Comparison of ENCODE assay signal across 13 cellular contexts in genomic region chr15:74808073-74808839, GRCh38. TPM values are rescaled to one million over a fixed set of nuclear protein-coding genes. Genes with fewer than 3 reads are reported as not detected.
DNase-seq lines count a peak whose midpoint lies in the region; ATAC-seq and TF ChIP-seq lines count a peak whose summit lies in the region.
"Had no signal": no experiment of that assay in that cellular context is flagged by ENCODE, and none has a peak within 500 bp of the region (broad histone marks: within the 10 kb centered on the region; RNA-seq: fewer than 3 reads in every experiment).

No MANE protein-coding gene starts in this region.

- no peak for TF ChIP-seq POLR2A in thyroid gland (IDR thresholded peaks at IDR 0.05)
- TF ChIP-seq POLR2A in erythroblast (IDR thresholded peaks at IDR 0.05; ENCODE audit: low read length) = no peak

- H3K36me3 Mint-ChIP-seq in activated naive CD4-positive, alpha-beta T cell treated with anti-CD3 and anti-CD28 coated beads for 36 hours (ENCODE audit: low read depth) = peaks cover 15% of the 10 kb centered on the region
- H3K36me3 Mint-ChIP-seq in T-cell = peaks cover 5% of the 10 kb centered on the region

- H3K4me1 Mint-ChIP-seq in activated naive CD4-positive, alpha-beta T cell treated with anti-CD3 and anti-CD28 coated beads for 36 hours (ENCODE audit: low read depth) = peaks cover 27% of the 10 kb centered on the region
- peaks cover 26 to 34% (median 32%) of the 10 kb centered on the region in 3 donors for H3K4me1 Mint-ChIP-seq in T-cell

- H3K4me1 ChIP-seq in right cardiac atrium (ENCODE audit: control insufficient read depth, insufficient read depth, low read length) (no peaks in the 10 kb centered on the region), thyroid gland (peaks cover 0 to 17% of the 10 kb centered on the region in 2 donors)
- H3K4me1 ChIP-seq: gastroesophageal sphincter had no signal

- H3K4me3 Mint-ChIP-seq in activated naive CD4-positive, alpha-beta T cell treated with anti-CD3 and anti-CD28 coated beads for 36 hours = no peak overlapping the region
- H3K4me3 Mint-ChIP-seq in T-cell = no peak overlapping the region
- H3K4me3 Mint-ChIP-seq: dendritic cell treated with granulocyte-macrophage colony-stimulating factor and Interleukin-4, amounts not matched to agents 40 ng/mL and 50 ng/mL, for 4 days had no signal

- WGBS in right cardiac atrium = 72% methylated on average over 18 of the region's 18 CpGs
- 55 to 56% methylated on average over 18 of the region's 18 CpGs for WGBS in thyroid gland, 2 donors

- intact Hi-C loops in activated naive CD4-positive, alpha-beta T cell treated with anti-CD3 and anti-CD28 coated beads for 36 hours (cut with micrococcal nuclease) = no loop called here
- intact Hi-C loops in right cardiac atrium (cut with DNase I) (no loop called here), thyroid gland (cut with DNase I) (no loop called here)

- H3K27ac Mint-ChIP-seq in activated naive CD4-positive, alpha-beta T cell treated with anti-CD3 and anti-CD28 coated beads for 36 hours = peak overlapping the region; percentile 2
- peak overlapping the region; percentile 77 to 90 for H3K27ac Mint-ChIP-seq in T-cell
- H3K27ac Mint-ChIP-seq: dendritic cell treated with granulocyte-macrophage colony-stimulating factor and Interleukin-4, amounts not matched to agents 40 ng/mL and 50 ng/mL, for 4 days had no signal

- no peaks in the 10 kb centered on the region for H3K36me3 ChIP-seq in thyroid gland

- CTCF ChIA-PET in activated naive CD4-positive, alpha-beta T cell treated with anti-CD3 and anti-CD28 coated beads for 36 hours (lab: Charles Lee) = interaction anchor here (0.6 to 5.4 kb wide), 12 partner anchors 9 to 174 kb away, joined by 3 to 32 read pairs (median 4); partner anchors contain the start of gene CPLX3
- CTCF ChIA-PET in T-cell (lab: Charles Lee) = no interaction called here

- no peaks in the 10 kb centered on the region for H3K9me3 Mint-ChIP-seq in activated naive CD4-positive, alpha-beta T cell treated with anti-CD3 and anti-CD28 coated beads for 36 hours
- no peaks in the 10 kb centered on the region for H3K9me3 Mint-ChIP-seq in T-cell
- H3K9me3 Mint-ChIP-seq: dendritic cell treated with granulocyte-macrophage colony-stimulating factor and Interleukin-4, amounts not matched to agents 40 ng/mL and 50 ng/mL, for 4 days had no signal

- ATAC-seq in T-cell (replicated peaks in 1 of 4) (no peak), right cardiac atrium (peak; percentile 22 to 48), GM21526 (IDR thresholded peaks at IDR 0.05; ENCODE audit: low FRiP score, unreplicated experiment) (no peak)
- ATAC-seq: gastroesophageal sphincter had no signal

- no peak overlapping the region for H3K4me3 ChIP-seq in right cardiac atrium (ENCODE audit: low read length)
- no peak overlapping the region for H3K4me3 ChIP-seq in thyroid gland (replicated peaks in 1 of 3)
- H3K4me3 ChIP-seq: gastroesophageal sphincter had no signal

- H3K27ac ChIP-seq in right cardiac atrium (ENCODE audit: low read length) (no peak overlapping the region), thyroid gland (peak overlapping the region in 1 of 3 donors; percentile 41)
- H3K27ac ChIP-seq: gastroesophageal sphincter had no signal

- no peak for TF ChIP-seq CTCF in thyroid gland (IDR thresholded peaks at IDR 0.05)

- POLR2A ChIA-PET in T-cell (lab: Charles Lee) = interaction anchor here in 1 of 2 donors (0.5 kb wide), 1 partner anchor 61 kb away, joined by 3 read pairs; no protein-coding TSS in a partner anchor

- H3K9me3 ChIP-seq in right cardiac atrium (ENCODE audit: control insufficient read depth, low read length) (no peaks in the 10 kb centered on the region), thyroid gland (no peaks in the 10 kb centered on the region)
- H3K9me3 ChIP-seq: gastroesophageal sphincter had no signal

- DNase-seq in activated naive CD4-positive, alpha-beta T cell treated with anti-CD3 and anti-CD28 coated beads for 36 hours = no peak
- DNase-seq in activated naive CD4-positive, alpha-beta T cell (lab: John Stamatoyannopoulos, UW) = no peak
- DNase-seq in T-cell (no peak), right cardiac atrium (peak in 2 of 3 donors; percentile 75), thyroid gland (peak; percentile 96 to 97), erythroblast (lab: John Stamatoyannopoulos, UW) (no peak), amygdala (lab: John Stamatoyannopoulos, UW) (no peak)
- DNase-seq: AML-193, mesenchymal stem cell, NCI-H1092 had no signal

- H3K27me3 ChIP-seq in right cardiac atrium (ENCODE audit: control insufficient read depth, insufficient read depth) (no peaks in the 10 kb centered on the region), thyroid gland (no peaks in the 10 kb centered on the region)

- H3K27me3 Mint-ChIP-seq in activated naive CD4-positive, alpha-beta T cell treated with anti-CD3 and anti-CD28 coated beads for 36 hours (ENCODE audit: low read depth) = no peaks in the 10 kb centered on the region
- H3K27me3 Mint-ChIP-seq in T-cell = no peaks in the 10 kb centered on the region

RNA-seq across cellular contexts. Expression of gene LMAN1L, which starts 4.4 kb away (rescaled TPM):
- total RNA-seq in activated naive CD4-positive, alpha-beta T cell treated with anti-CD3 and anti-CD28 coated beads for 36 hours = not detected
- 1 to 10 TPM in 1 of 5 donors, under 1 TPM in 4; 0.42 to 1.6 (median 0.44) TPM for total RNA-seq in T-cell
- 100 to 1,000 TPM in 3 of 4 donors, 10 to 100 TPM in 1; 66.2 to 216 (median 131) TPM for total RNA-seq in right cardiac atrium
- 84.7 TPM for polyA plus RNA-seq in right cardiac atrium
- 1 to 10 TPM in 1 of 4 donors, not detected in 3; 3.5 TPM for total RNA-seq in thyroid gland

RNA-seq across cellular contexts. Expression of gene CPLX3, which starts 18.2 kb away (rescaled TPM):
- not detected for total RNA-seq in activated naive CD4-positive, alpha-beta T cell treated with anti-CD3 and anti-CD28 coated beads for 36 hours
- total RNA-seq in T-cell = under 1 TPM in 3 of 5 donors, not detected in 2; 0.16 to 0.50 (median 0.26) TPM
- 10 to 100 TPM; 13.0 to 31.0 (median 20.9) TPM for total RNA-seq in right cardiac atrium
- polyA plus RNA-seq in right cardiac atrium = 13.3 TPM
- not detected for total RNA-seq in thyroid gland
- total RNA-seq: gastroesophageal sphincter had no signal

RNA-seq across cellular contexts. Expression of gene CSK, which starts 26.4 kb away (rescaled TPM):
- total RNA-seq in activated naive CD4-positive, alpha-beta T cell treated with anti-CD3 and anti-CD28 coated beads for 36 hours = 100 to 1,000 TPM; 272 to 282 TPM
- total RNA-seq in T-cell = 100 to 1,000 TPM; 198 to 296 (median 271) TPM
- total RNA-seq in right cardiac atrium = 10 to 100 TPM; 52.9 to 68.3 (median 60.9) TPM
- 44.3 TPM for polyA plus RNA-seq in right cardiac atrium
- 10 to 100 TPM; 18.2 to 24.3 (median 20.3) TPM for total RNA-seq in thyroid gland

RNA-seq across cellular contexts. Expression of gene ULK3, which starts 34.7 kb away (rescaled TPM):
- 10 to 100 TPM; 58.9 to 69.2 TPM for total RNA-seq in activated naive CD4-positive, alpha-beta T cell treated with anti-CD3 and anti-CD28 coated beads for 36 hours
- total RNA-seq in T-cell (100 to 1,000 TPM in 3 of 5 donors, 10 to 100 TPM in 2; 53.4 to 112 (median 101) TPM), right cardiac atrium (10 to 100 TPM; 34.9 to 49.3 (median 45.9) TPM), thyroid gland (10 to 100 TPM; 40.9 to 91.1 (median 74.7) TPM)
- 35.0 TPM for polyA plus RNA-seq in right cardiac atrium

RNA-seq across cellular contexts. Expression of gene CYP1A2, which starts 59.6 kb away (rescaled TPM):
- total RNA-seq in activated naive CD4-positive, alpha-beta T cell treated with anti-CD3 and anti-CD28 coated beads for 36 hours = not detected
- total RNA-seq in T-cell = not detected
- total RNA-seq in right cardiac atrium = not detected
- 0.07 TPM for polyA plus RNA-seq in right cardiac atrium
- total RNA-seq in thyroid gland = 1 to 10 TPM; 1.3 to 9.9 (median 2.9) TPM
- total RNA-seq: gastroesophageal sphincter had no signal

Comparison
In these comparisons a context has a peak if more than half of its experiments do, and no peak if none do; other contexts are left out.
1. DNase-seq: peak in right cardiac atrium (2 of 3) and thyroid gland (2 of 2); none in activated naive CD4-positive, alpha-beta T cell treated with anti-CD3 and anti-CD28 coated beads for 36 hours (single experiment), activated naive CD4-positive, alpha-beta T cell (0 of 4), T-cell (0 of 34), erythroblast (0 of 2) and amygdala (0 of 56).
2. ATAC-seq: peak in right cardiac atrium (2 of 2); none in T-cell (0 of 4) and GM21526 (single experiment).
3. RNA of gene LMAN1L, which starts 4.4 kb away (total RNA-seq): 66.2 to 216 TPM in right cardiac atrium; 0.42 to 1.6 TPM in T-cell, 3.5 TPM in thyroid gland and not detected in activated naive CD4-positive, alpha-beta T cell treated with anti-CD3 and anti-CD28 coated beads for 36 hours; every median in the first group is over 10 times any median in the second.
4. RNA of gene CPLX3, which starts 18.2 kb away (total RNA-seq): 13.0 to 31.0 TPM in right cardiac atrium; 0.16 to 0.50 TPM in T-cell, not detected in activated naive CD4-positive, alpha-beta T cell treated with anti-CD3 and anti-CD28 coated beads for 36 hours and not detected in thyroid gland; every median in the first group is over 4 times any median in the second.